In the genomic region with DNA sequence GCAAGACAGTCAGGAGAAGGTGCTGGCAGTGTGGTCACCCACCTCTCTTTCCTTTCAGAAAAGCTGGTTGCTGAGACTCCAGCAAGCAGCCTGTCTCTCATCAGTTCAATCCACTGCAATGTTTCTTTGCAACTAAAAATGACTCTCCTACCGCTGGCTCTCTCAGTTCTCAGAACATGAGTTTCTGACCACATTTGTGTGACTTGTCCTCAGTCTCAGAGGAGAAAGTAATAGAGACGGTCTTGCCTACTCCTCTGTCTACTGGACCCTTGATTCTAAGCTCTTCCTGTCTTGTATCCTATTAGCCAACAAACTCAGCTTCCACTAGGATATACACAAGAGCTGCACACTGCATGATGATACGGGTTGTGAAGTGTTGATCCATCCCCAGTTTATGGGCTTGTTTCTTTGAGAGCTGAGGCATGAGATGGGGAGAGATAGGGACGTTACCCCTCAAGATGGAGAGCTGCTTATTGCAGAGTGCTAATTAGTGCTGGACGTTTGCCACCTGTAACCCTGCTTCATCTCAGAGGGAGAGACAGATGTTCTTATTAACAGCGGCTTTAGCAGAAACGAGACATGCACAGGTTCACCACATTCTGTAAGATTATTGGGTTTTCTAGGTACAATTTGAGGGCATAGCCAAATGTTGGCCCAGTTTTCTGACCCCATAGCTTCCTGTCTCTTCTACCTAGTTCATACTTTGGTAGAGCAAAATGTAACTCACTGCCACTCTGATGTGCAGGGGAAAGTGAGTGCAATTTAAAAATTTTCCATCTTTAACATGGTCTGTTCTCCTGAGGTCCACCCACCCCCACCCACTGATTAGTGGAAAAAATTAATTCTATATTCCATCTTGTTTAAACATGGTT, we compare ENCODE assay signal across 12 cellular contexts. TPM values are rescaled to one million over a fixed set of nuclear protein-coding genes. Genes with fewer than 3 reads are reported as not detected.
DNase-seq lines count a peak whose midpoint lies in the region; ATAC-seq, FAIRE-seq and TF ChIP-seq lines count a peak whose summit lies in the region.
"Had no signal": no experiment of that assay in that cellular context is flagged by ENCODE, and none has a peak within 500 bp of the region (broad histone marks: within the 10 kb centered on the region; RNA-seq: fewer than 3 reads in every experiment).

No MANE protein-coding gene starts in this region.

- H3K27ac Mint-ChIP-seq in neural progenitor cell, result no peak overlapping the region
- H3K27ac Mint-ChIP-seq: brain had no signal

- H3K4me1 Mint-ChIP-seq in neural progenitor cell, result peaks cover 10% of the 10 kb centered on the region

- H3K4me1 ChIP-seq in neural progenitor cell (no peaks in the 10 kb centered on the region), right lobe of liver (no peaks in the 10 kb centered on the region)

- H3K9ac ChIP-seq in neural progenitor cell, result no peak overlapping the region
- H3K9ac ChIP-seq: BLaER1 had no signal

- H4K20me1 ChIP-seq in neural progenitor cell (ENCODE audit: low read depth), result no peaks in the 10 kb centered on the region
- H4K20me1 ChIP-seq: BLaER1 had no signal

- H2AFZ ChIP-seq in neural progenitor cell (replicated peaks), result no peak overlapping the region

- no peaks in the 10 kb centered on the region for H3K79me2 ChIP-seq in neural progenitor cell (ENCODE audit: low read depth)

- H3K9me3 Mint-ChIP-seq in neural progenitor cell, result no peaks in the 10 kb centered on the region
- H3K9me3 Mint-ChIP-seq: brain had no signal

- TF ChIP-seq CTCF in neural progenitor cell (IDR thresholded peaks at IDR 0.05) (no peak), right lobe of liver (IDR thresholded peaks at IDR 0.05) (no peak)

- ATAC-seq in HG02973 (IDR thresholded peaks at IDR 0.05; ENCODE audit: unreplicated experiment), result peak; percentile 56
- ATAC-seq in right lobe of liver, result no peak

- H3K4me3 ChIP-seq in neural progenitor cell (no peak overlapping the region), right lobe of liver (no peak overlapping the region)
- H3K4me3 ChIP-seq: BLaER1, SJCRH30 had no signal

- H3K27ac ChIP-seq in neural progenitor cell (no peak overlapping the region), right lobe of liver (no peak overlapping the region)
- H3K27ac ChIP-seq: BLaER1, SJCRH30 had no signal

- no peak overlapping the region for H3K4me3 Mint-ChIP-seq in neural progenitor cell
- H3K4me3 Mint-ChIP-seq: brain had no signal

- H3K9me3 ChIP-seq in neural progenitor cell (ENCODE audit: low read depth) (no peaks in the 10 kb centered on the region), right lobe of liver (no peaks in the 10 kb centered on the region)
- H3K9me3 ChIP-seq: BLaER1, SJCRH30 had no signal

- H3K27me3 ChIP-seq in neural progenitor cell (no peaks in the 10 kb centered on the region), right lobe of liver (no peaks in the 10 kb centered on the region)
- H3K27me3 ChIP-seq: BLaER1, SJCRH30 had no signal

- peak; percentile 45 for FAIRE-seq in GM19239 (lab: Jason Lieb, UNC)
- FAIRE-seq: islet of Langerhans had no signal

- DNase-seq in DMS 273 treated with DMSO at 0.1 percent for 48 hours (lab: John Stamatoyannopoulos, UW) (peak; percentile 70), GM19239 (ENCODE audit: insufficient read length, low spot score) (no peak), NCI-H2171 treated with DMSO at 0.1 percent for 48 hours (lab: John Stamatoyannopoulos, UW) (peak; percentile 88), neural progenitor cell (ENCODE audit: low spot score) (no peak), right lobe of liver (no peak), NCI-H2029 (lab: John Stamatoyannopoulos, UW) (no peak), DMS53 (lab: John Stamatoyannopoulos, UW) (no peak)
- DNase-seq: SJCRH30 had no signal

- intact Hi-C loops in right lobe of liver (cut with DNase I), result no loop called here

- TF ChIP-seq POLR2A in right lobe of liver (IDR thresholded peaks at IDR 0.05), result no peak

- H3K36me3 ChIP-seq in neural progenitor cell (no peaks in the 10 kb centered on the region), right lobe of liver (no peaks in the 10 kb centered on the region)
- H3K36me3 ChIP-seq: BLaER1, SJCRH30 had no signal

- no peaks in the 10 kb centered on the region for H3F3A ChIP-seq in neural progenitor cell (ENCODE audit: low read depth)

- H3K4me2 ChIP-seq in neural progenitor cell, result no peak overlapping the region
- H3K4me2 ChIP-seq: BLaER1 had no signal

- H3K27me3 Mint-ChIP-seq in neural progenitor cell (ENCODE audit: insufficient read depth, low read depth), result peaks cover 8% of the 10 kb centered on the region

- no peaks in the 10 kb centered on the region for H3K36me3 Mint-ChIP-seq in neural progenitor cell
- H3K36me3 Mint-ChIP-seq: brain had no signal

- 71% methylated on average over 3 of the region's 7 CpGs for WGBS in right lobe of liver (ENCODE audit: insufficient coverage, low coverage, low lambda C conversion rate, missing lambda C conversion rate)

RNA-seq across cellular contexts. Expression of gene YWHAQ, which starts 32.4 kb away (rescaled TPM):
- total RNA-seq in neural progenitor cell (ENCODE audit: low replicate concordance) (468 and 655 TPM in 2 replicates), right lobe of liver (100 to 1,000 TPM in 1 of 6 experiments, 10 to 100 TPM in 5; 70.4 to 105 (median 84.2) TPM)

Comparison
In these comparisons a context has a peak if more than half of its experiments do, and no peak if none do; other contexts are left out.
1. DNase-seq: peak in DMS 273 treated with DMSO at 0.1 percent for 48 hours (single experiment) and NCI-H2171 treated with DMSO at 0.1 percent for 48 hours (single experiment); none in GM19239 (single experiment), neural progenitor cell (single experiment), right lobe of liver (0 of 3), NCI-H2029 (single experiment) and DMS53 (single experiment).